Comparison of ENCODE assay signal across 17 cellular contexts in genomic region chr7:139631520-139632031, GRCh38.
A peak's percentile ranks its signal among the peaks of the same experiment; 100 is the strongest.
DNase-seq lines count a peak whose midpoint lies in the region; ATAC-seq and TF ChIP-seq lines count a peak whose summit lies in the region.
"Had no signal": no experiment of that assay in that cellular context is flagged by ENCODE, and none has a peak within 500 bp of the region (broad histone marks: within the 10 kb centered on the region; RNA-seq: fewer than 3 reads in every experiment).

No MANE protein-coding gene starts in this region.

- TF ChIP-seq CTCF in CD4-positive, alpha-beta T cell (IDR thresholded peaks at IDR 0.05): no peak

- intact Hi-C loops in CD4-positive, alpha-beta T cell (cut with DNase I, micrococcal nuclease): no loop called here
- intact Hi-C loops in sciatic nerve (cut with DNase I): no loop called here

- no peaks in the 10 kb centered on the region for H3K27me3 Mint-ChIP-seq in CD4-positive, alpha-beta T cell
- H3K27me3 Mint-ChIP-seq in immature natural killer cell (ENCODE audit: low read depth in 3 of 3): peaks cover 7 to 21% (median 11%) of the 10 kb centered on the region in 3 donors
- H3K27me3 Mint-ChIP-seq: B cell, IgD-negative memory B cell had no signal

- no peaks in the 10 kb centered on the region; the same call in none of the 2 replicates for H3K36me3 ChIP-seq in KOPT-K1 (ENCODE audit: insufficient read depth, low read length)

- no peak for ATAC-seq in CD4-positive, alpha-beta T cell (ENCODE audit: poor library complexity)
- ATAC-seq in sciatic nerve: no peak
- no peak for ATAC-seq in HG03354 (IDR thresholded peaks at IDR 0.05; ENCODE audit: poor library complexity, severe bottlenecking, unreplicated experiment)
- ATAC-seq in HG03045 (IDR thresholded peaks at IDR 0.05; ENCODE audit: unreplicated experiment): no peak
- ATAC-seq: GM12878, GM23338 had no signal

- POLR2A ChIA-PET in CD4-positive, alpha-beta T cell (lab: Charles Lee): interaction anchor here (1.2 to 2.5 kb wide), 2 partner anchors 13 to 15 kb away, joined by 3 to 6 read pairs; no protein-coding TSS in a partner anchor

- peak overlapping the region; percentile 90 for H3K27ac Mint-ChIP-seq in CD4-positive, alpha-beta T cell
- H3K27ac Mint-ChIP-seq in immature natural killer cell: peak overlapping the region in 5 of 6 donors; percentile 2 to 58 (median 47)
- H3K27ac Mint-ChIP-seq: B cell, GM23338 had no signal

- peaks cover 67% of the 10 kb centered on the region for H3K36me3 Mint-ChIP-seq in CD4-positive, alpha-beta T cell (ENCODE audit: low read depth)
- peaks cover 12 to 46% (median 24%) of the 10 kb centered on the region in 3 donors for H3K36me3 Mint-ChIP-seq in immature natural killer cell

- no peak overlapping the region for H3K27ac ChIP-seq in CD4-positive, alpha-beta T cell (ENCODE audit: low read depth, low read length)
- peak overlapping the region; percentile 60 for H3K27ac ChIP-seq in KOPT-K1 (ENCODE audit: low read depth, low read length, poor library complexity, severe bottlenecking)
- H3K27ac ChIP-seq: C4-2B had no signal

- no peak overlapping the region for H3K4me3 Mint-ChIP-seq in CD4-positive, alpha-beta T cell
- no peak overlapping the region for H3K4me3 Mint-ChIP-seq in immature natural killer cell
- H3K4me3 Mint-ChIP-seq: B cell; CD8-positive, alpha-beta memory T cell; GM23338; IgD-negative memory B cell had no signal

- no peak for DNase-seq in CD4-positive, alpha-beta T cell
- DNase-seq in immature natural killer cell (no peak), sciatic nerve (ENCODE audit: low spot score) (peak; percentile 9), DMS 273 treated with DMSO at 0.1 percent for 48 hours (lab: John Stamatoyannopoulos, UW) (no peak), NCI-H187 (lab: John Stamatoyannopoulos, UW) (no peak)
- DNase-seq: Caco-2; CD8-positive, alpha-beta memory T cell; DMS53; H7 had no signal

- CTCF ChIA-PET in CD4-positive, alpha-beta T cell (lab: Charles Lee): interaction anchor here (2.3 kb wide), 1 partner anchor 13 kb away, joined by 8 read pairs; no protein-coding TSS in a partner anchor

- H3K9me3 Mint-ChIP-seq in CD4-positive, alpha-beta T cell: no peaks in the 10 kb centered on the region
- no peaks in the 10 kb centered on the region for H3K9me3 Mint-ChIP-seq in immature natural killer cell
- H3K9me3 Mint-ChIP-seq: CD8-positive, alpha-beta memory T cell; GM23338; IgD-negative memory B cell had no signal

- peaks cover 79% of the 10 kb centered on the region for H3K4me1 Mint-ChIP-seq in CD4-positive, alpha-beta T cell (ENCODE audit: low read depth)
- H3K4me1 Mint-ChIP-seq in immature natural killer cell: peaks cover 61 to 68% of the 10 kb centered on the region in 2 donors

- H3K27me3 ChIP-seq in CD4-positive, alpha-beta T cell (ENCODE audit: control insufficient read depth, insufficient read depth, low read length): no peaks in the 10 kb centered on the region

- no peaks in the 10 kb centered on the region for H3K9me3 ChIP-seq in CD4-positive, alpha-beta T cell (ENCODE audit: control insufficient read depth, low read length)
- no peaks in the 10 kb centered on the region for H3K9me3 ChIP-seq in KOPT-K1 (ENCODE audit: insufficient read depth, low read length, poor library complexity, severe bottlenecking)
- H3K9me3 ChIP-seq: Caco-2 had no signal
